ENCODE assay signal across 8 cellular contexts in the genomic region with DNA sequence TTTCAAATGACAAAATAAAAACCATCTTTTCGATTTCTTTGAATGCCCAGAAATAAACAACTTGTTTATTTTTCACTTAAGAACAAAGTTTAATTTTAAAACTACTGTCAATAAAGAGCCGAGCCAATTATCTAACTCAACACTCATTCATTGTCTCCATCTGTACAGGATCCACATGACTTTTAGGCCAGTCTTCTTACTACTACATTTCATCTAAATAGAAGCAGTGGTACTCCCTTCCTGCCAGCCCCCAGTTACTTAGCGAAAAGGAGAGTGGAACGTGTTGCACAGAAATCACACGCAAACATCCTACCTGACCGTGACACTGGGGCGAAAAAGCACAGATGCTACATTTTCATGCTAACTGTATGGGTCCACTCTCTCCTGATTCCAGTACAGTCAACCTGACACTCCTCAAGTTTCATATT. TPM values are rescaled to one million over a fixed set of nuclear protein-coding genes. Genes with fewer than 3 reads are reported as not detected.
DNase-seq lines count a peak whose midpoint lies in the region; ATAC-seq and TF ChIP-seq lines count a peak whose summit lies in the region.

No MANE protein-coding gene starts in this region.

- no peaks in the 10 kb centered on the region for H3K9me3 Mint-ChIP-seq in activated naive CD8-positive, alpha-beta T cell treated with anti-CD3 and anti-CD28 coated beads, Interleukin-2, amount 50 U/mL, for 24 hours

- peak; percentile 14 for DNase-seq in NCI-H748 treated with DMSO at 0.1 percent for 48 hours (lab: John Stamatoyannopoulos, UW)
- DNase-seq in NCI-H748 (lab: John Stamatoyannopoulos, UW; ENCODE audit: unreplicated experiment) = no peak
- DNase-seq in activated naive CD8-positive, alpha-beta T cell treated with anti-CD3 and anti-CD28 coated beads, Interleukin-2, amount 50 U/mL, for 24 hours = no peak
- DNase-seq in kidney tubule cell (ENCODE audit: low spot score) = peak; percentile 19
- DNase-seq in suprapubic skin (ENCODE audit: low spot score in 2 of 2) = no peak
- DNase-seq in NOMO-1 treated with dmso at 0.1 percent for 144 hours (lab: John Stamatoyannopoulos, UW; ENCODE audit: unreplicated experiment) = no peak
- DNase-seq in effector CD8-positive, alpha-beta T cell (lab: John Stamatoyannopoulos, UW) = no peak

- peaks cover 2% of the 10 kb centered on the region for H3K27me3 Mint-ChIP-seq in activated naive CD8-positive, alpha-beta T cell treated with anti-CD3 and anti-CD28 coated beads, Interleukin-2, amount 50 U/mL, for 24 hours

- peaks cover 67% of the 10 kb centered on the region for H3K4me1 ChIP-seq in suprapubic skin

- H3K4me3 Mint-ChIP-seq in activated naive CD8-positive, alpha-beta T cell treated with anti-CD3 and anti-CD28 coated beads, Interleukin-2, amount 50 U/mL, for 24 hours = peak overlapping the region; percentile 96

- peak overlapping the region; percentile 94 for H3K27ac Mint-ChIP-seq in activated naive CD8-positive, alpha-beta T cell treated with anti-CD3 and anti-CD28 coated beads, Interleukin-2, amount 50 U/mL, for 24 hours

- TF ChIP-seq POLR2A in suprapubic skin (IDR thresholded peaks at IDR 0.05) = no peak

- no peaks in the 10 kb centered on the region for H3K9me3 ChIP-seq in suprapubic skin

- no peak for TF ChIP-seq CTCF in suprapubic skin (IDR thresholded peaks at IDR 0.05)

- H3K27me3 ChIP-seq in suprapubic skin = no peaks in the 10 kb centered on the region

- H3K4me1 Mint-ChIP-seq in activated naive CD8-positive, alpha-beta T cell treated with anti-CD3 and anti-CD28 coated beads, Interleukin-2, amount 50 U/mL, for 24 hours = peaks cover 53% of the 10 kb centered on the region

- 1% methylated on average over 7 of the region's 7 CpGs for WGBS in suprapubic skin

- peak overlapping the region; percentile 91 for H3K27ac ChIP-seq in suprapubic skin

- peak; percentile 3 for ATAC-seq in HG03442 (IDR thresholded peaks at IDR 0.05; ENCODE audit: unreplicated experiment)
- peak; percentile 3 for ATAC-seq in activated naive CD8-positive, alpha-beta T cell treated with anti-CD3 and anti-CD28 coated beads, Interleukin-2, amount 50 U/mL, for 24 hours

- peaks cover 19% of the 10 kb centered on the region for H3K36me3 ChIP-seq in suprapubic skin

- H3K4me3 ChIP-seq in suprapubic skin = peak overlapping the region; percentile 85

- TF ChIP-seq EP300 in suprapubic skin (IDR thresholded peaks at IDR 0.05) = no peak

- H3K36me3 Mint-ChIP-seq in activated naive CD8-positive, alpha-beta T cell treated with anti-CD3 and anti-CD28 coated beads, Interleukin-2, amount 50 U/mL, for 24 hours (ENCODE audit: low read depth) = peaks cover 49% of the 10 kb centered on the region

RNA-seq across cellular contexts. Expression of a gene that starts 1.2 kb away (rescaled TPM):
- total RNA-seq in suprapubic skin = 10 to 100 TPM; 36.7 to 45.0 (median 38.6) TPM

Comparison
In these comparisons a context has a peak if more than half of its experiments do, and no peak if none do; other contexts are left out.
1. DNase-seq: peak in NCI-H748 treated with DMSO at 0.1 percent for 48 hours (single experiment) and kidney tubule cell (single experiment); none in NCI-H748 (single experiment), activated naive CD8-positive, alpha-beta T cell treated with anti-CD3 and anti-CD28 coated beads, Interleukin-2, amount 50 U/mL, for 24 hours (single experiment), suprapubic skin (0 of 2), NOMO-1 treated with dmso at 0.1 percent for 144 hours (single experiment) and effector CD8-positive, alpha-beta T cell (single experiment).